Comparison of ENCODE assay signal across 18 cellular contexts in the genomic region with DNA sequence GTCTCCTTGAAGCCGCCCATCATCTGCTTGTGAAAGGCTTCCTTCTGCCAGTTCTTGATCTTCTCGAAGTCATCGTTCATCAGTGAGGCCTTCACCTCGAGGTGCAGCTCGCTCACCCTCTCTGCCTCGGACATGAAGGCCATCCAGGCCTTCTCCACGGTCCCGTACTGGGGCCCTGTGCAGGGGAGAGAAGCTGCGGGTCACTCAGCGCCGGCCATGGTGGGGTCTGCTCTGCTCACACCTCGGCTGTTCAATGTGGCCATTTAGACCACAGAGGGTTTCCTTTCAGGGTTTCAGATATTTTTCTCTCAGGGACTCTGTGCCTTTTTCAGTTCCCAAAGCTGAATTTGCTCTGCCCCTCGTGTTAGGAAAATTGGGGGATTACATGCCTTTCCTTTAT.
"Had no signal": no experiment of that assay in that cellular context is flagged by ENCODE, and none has a peak within 500 bp of the region (broad histone marks: within the 10 kb centered on the region; RNA-seq: fewer than 3 reads in every experiment).

No MANE protein-coding gene starts in this region.

- H3K27me3 Mint-ChIP-seq: activated CD4-positive, alpha-beta T cell treated with anti-CD3 and anti-CD28 coated beads, Interleukin-2, amount 10 ng/mL, durations not matched to agents 24 days and 14 days; activated naive CD8-positive, alpha-beta T cell; naive B cell; stimulated activated naive CD8-positive, alpha-beta T cell treated with anti-CD3 and anti-CD28 coated beads, Interleukin-15, Interleukin-2, amounts not matched to agents 100 ng/mL and 50 ng/mL, for 24 hours had no signal

- DNase-seq: activated CD4-positive, alpha-beta T cell treated with anti-CD3 and anti-CD28 coated beads, Interleukin-2, amount 10 ng/mL, durations not matched to agents 24 days and 14 days; activated CD4-positive, CD25-positive, alpha-beta regulatory T cell; activated T-cell treated with anti-CD3 and anti-CD28 coated beads for 4 hours; dermis blood vessel endothelial cell; effector memory CD4-positive, alpha-beta T cell; heart right ventricle; mesenchymal stem cell; mucosa of descending colon; naive B cell; posterior cingulate gyrus; stimulated activated CD8-positive, alpha-beta memory T cell treated with anti-CD3 and anti-CD28 coated beads, Interleukin-4, amount 100 ng/mL, for 48 hours; SW 1271; trophoblast cell had no signal

- H3K27ac Mint-ChIP-seq: activated CD4-positive, alpha-beta T cell treated with anti-CD3 and anti-CD28 coated beads, Interleukin-2, amount 10 ng/mL, durations not matched to agents 24 days and 14 days; activated naive CD8-positive, alpha-beta T cell; stimulated activated naive CD8-positive, alpha-beta T cell treated with anti-CD3 and anti-CD28 coated beads, Interleukin-15, Interleukin-2, amounts not matched to agents 100 ng/mL and 50 ng/mL, for 24 hours had no signal

- H3K4me3 Mint-ChIP-seq: activated CD4-positive, alpha-beta T cell treated with anti-CD3 and anti-CD28 coated beads, Interleukin-2, amount 10 ng/mL, durations not matched to agents 24 days and 14 days; activated naive CD8-positive, alpha-beta T cell; stimulated activated naive CD8-positive, alpha-beta T cell treated with anti-CD3 and anti-CD28 coated beads, Interleukin-15, Interleukin-2, amounts not matched to agents 100 ng/mL and 50 ng/mL, for 24 hours had no signal

- H3K27me3 ChIP-seq: esophagus muscularis mucosa, heart right ventricle, suprapubic skin, vagina had no signal

- ATAC-seq: mucosa of descending colon had no signal

- H3K9me3 ChIP-seq: esophagus muscularis mucosa, heart right ventricle, mucosa of descending colon, suprapubic skin, vagina had no signal

- H3K9me3 Mint-ChIP-seq: activated CD4-positive, alpha-beta T cell treated with anti-CD3 and anti-CD28 coated beads, Interleukin-2, amount 10 ng/mL, durations not matched to agents 24 days and 14 days; naive B cell; stimulated activated naive CD8-positive, alpha-beta T cell treated with anti-CD3 and anti-CD28 coated beads, Interleukin-15, Interleukin-2, amounts not matched to agents 100 ng/mL and 50 ng/mL, for 24 hours had no signal

- H3K27ac ChIP-seq: esophagus muscularis mucosa, suprapubic skin, vagina had no signal

- H3K4me3 ChIP-seq: esophagus muscularis mucosa, heart right ventricle, mucosa of descending colon, suprapubic skin, vagina had no signal
